In the genomic region with DNA sequence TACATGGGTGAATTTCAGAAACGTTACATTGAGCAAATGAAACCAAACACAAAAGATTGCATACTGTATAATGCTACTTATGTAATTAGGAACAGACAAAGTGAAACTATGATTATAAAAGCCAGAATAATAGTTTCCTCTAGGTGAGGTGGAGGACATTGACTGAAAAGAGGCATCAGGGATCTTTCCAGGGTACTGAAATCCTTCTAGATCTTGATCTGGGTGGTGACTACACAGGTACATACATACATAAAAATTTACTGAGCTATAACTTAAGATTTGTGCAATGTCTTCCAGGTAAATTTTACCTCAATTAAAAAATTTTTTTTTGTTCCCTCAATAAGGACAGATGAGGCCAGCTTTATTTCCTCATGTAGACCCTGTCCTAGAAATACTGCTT, we compare ENCODE assay signal across 5 cellular contexts.
"Had no signal": no experiment of that assay in that cellular context is flagged by ENCODE, and none has a peak within 500 bp of the region (broad histone marks: within the 10 kb centered on the region; RNA-seq: fewer than 3 reads in every experiment).

No MANE protein-coding gene starts in this region.

- H3K4me3 Mint-ChIP-seq: H9 had no signal

- H2AFZ ChIP-seq: GM23248 had no signal

- H3K9ac ChIP-seq: GM23248 had no signal

- DNase-seq: GM23248, H9, HCEC 1CT, IMR-90, KBM-7 had no signal

- H3K4me1 Mint-ChIP-seq: H9 had no signal

- H3K4me3 ChIP-seq: GM23248 had no signal

- H3K27ac Mint-ChIP-seq: H9 had no signal

- H3K27ac ChIP-seq: GM23248 had no signal
